Comparison of ENCODE assay signal across 1 cellular context in the genomic region with DNA sequence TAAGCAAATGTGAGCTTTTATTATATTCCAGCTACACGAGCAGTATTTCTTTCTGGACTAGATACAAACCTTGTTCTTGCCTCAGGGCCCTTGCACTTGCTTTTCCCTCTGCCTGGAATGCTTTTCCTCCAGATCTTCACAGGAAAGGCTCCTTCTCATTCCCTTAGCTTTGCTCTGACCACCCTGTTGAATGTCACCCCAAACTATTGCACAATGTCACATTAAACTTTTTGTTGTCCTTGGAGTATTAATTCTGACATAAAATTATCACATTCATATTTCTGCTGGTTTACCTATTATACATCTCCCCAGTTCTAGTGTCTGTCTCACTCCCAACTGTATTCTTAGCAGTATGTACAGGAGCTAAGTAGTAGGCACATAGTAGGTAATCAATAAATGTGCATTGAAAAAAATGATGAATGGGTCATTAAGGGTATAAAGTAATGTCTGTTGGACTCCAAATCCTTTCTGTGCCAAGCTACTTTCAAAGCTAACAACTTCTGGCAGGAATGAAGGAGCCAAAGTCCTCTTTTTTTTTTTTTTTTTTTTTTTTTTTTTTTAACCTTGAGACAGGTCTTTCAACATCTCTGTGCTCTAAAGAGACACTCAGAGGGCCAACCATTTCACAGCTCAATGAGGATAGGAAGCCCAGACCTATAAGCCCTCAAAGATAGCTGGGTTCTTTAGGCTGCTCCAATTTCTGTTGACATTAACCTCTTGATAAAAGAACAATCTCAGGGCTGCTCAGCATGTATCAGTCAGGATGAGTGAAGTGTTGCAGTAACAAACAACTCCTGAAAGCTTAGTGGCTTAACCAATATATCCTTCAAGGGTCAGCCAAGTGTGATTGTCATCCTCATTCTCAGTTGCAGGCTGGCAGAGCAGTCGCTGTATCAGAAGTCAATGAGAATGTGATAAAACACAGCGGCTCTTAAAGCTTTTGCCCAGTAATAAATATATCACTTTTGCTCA.
TF ChIP-seq lines count a peak whose summit lies in the region.

No MANE protein-coding gene starts in this region.

TF ChIP-seq in HepG2, 621 proteins besides CTCF, POLR2A, EP300 and RAD21 (continued from another document):
- TF ChIP-seq ARID3A (IDR thresholded peaks at IDR 0.05; ENCODE audit: low read depth, low read length): no peak
- TF ChIP-seq, protein P1, sequence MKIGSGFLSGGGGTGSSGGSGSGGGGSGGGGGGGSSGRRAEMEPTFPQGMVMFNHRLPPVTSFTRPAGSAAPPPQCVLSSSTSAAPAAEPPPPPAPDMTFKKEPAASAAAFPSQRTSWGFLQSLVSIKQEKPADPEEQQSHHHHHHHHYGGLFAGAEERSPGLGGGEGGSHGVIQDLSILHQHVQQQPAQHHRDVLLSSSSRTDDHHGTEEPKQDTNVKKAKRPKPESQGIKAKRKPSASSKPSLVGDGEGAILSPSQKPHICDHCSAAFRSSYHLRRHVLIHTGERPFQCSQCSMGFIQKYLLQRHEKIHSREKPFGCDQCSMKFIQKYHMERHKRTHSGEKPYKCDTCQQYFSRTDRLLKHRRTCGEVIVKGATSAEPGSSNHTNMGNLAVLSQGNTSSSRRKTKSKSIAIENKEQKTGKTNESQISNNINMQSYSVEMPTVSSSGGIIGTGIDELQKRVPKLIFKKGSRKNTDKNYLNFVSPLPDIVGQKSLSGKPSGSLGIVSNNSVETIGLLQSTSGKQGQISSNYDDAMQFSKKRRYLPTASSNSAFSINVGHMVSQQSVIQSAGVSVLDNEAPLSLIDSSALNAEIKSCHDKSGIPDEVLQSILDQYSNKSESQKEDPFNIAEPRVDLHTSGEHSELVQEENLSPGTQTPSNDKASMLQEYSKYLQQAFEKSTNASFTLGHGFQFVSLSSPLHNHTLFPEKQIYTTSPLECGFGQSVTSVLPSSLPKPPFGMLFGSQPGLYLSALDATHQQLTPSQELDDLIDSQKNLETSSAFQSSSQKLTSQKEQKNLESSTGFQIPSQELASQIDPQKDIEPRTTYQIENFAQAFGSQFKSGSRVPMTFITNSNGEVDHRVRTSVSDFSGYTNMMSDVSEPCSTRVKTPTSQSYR (CRISPR knock-in tag; IDR thresholded peaks at IDR 0.05; ENCODE audit: borderline replicate concordance): no peak
- TF ChIP-seq TFDP2 (CRISPR knock-in tag; IDR thresholded peaks at IDR 0.05): no peak
- TF ChIP-seq EEA1 (CRISPR knock-in tag; IDR thresholded peaks at IDR 0.05; ENCODE audit: borderline replicate concordance): no peak
- TF ChIP-seq FOXK2 (IDR thresholded peaks at IDR 0.05): no peak
- TF ChIP-seq, protein P2, sequence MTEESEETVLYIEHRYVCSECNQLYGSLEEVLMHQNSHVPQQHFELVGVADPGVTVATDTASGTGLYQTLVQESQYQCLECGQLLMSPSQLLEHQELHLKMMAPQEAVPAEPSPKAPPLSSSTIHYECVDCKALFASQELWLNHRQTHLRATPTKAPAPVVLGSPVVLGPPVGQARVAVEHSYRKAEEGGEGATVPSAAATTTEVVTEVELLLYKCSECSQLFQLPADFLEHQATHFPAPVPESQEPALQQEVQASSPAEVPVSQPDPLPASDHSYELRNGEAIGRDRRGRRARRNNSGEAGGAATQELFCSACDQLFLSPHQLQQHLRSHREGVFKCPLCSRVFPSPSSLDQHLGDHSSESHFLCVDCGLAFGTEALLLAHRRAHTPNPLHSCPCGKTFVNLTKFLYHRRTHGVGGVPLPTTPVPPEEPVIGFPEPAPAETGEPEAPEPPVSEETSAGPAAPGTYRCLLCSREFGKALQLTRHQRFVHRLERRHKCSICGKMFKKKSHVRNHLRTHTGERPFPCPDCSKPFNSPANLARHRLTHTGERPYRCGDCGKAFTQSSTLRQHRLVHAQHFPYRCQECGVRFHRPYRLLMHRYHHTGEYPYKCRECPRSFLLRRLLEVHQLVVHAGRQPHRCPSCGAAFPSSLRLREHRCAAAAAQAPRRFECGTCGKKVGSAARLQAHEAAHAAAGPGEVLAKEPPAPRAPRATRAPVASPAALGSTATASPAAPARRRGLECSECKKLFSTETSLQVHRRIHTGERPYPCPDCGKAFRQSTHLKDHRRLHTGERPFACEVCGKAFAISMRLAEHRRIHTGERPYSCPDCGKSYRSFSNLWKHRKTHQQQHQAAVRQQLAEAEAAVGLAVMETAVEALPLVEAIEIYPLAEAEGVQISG (CRISPR knock-in tag; IDR thresholded peaks at IDR 0.05): no peak
- TF ChIP-seq ZKSCAN1 (IDR thresholded peaks at IDR 0.05; ENCODE audit: low read length): peak; percentile 83
- 0 out of 2 replicates have a peak, but pooled peaks have one; percentile 27 for TF ChIP-seq NCOR1 (IDR thresholded peaks at IDR 0.05; ENCODE audit: borderline replicate concordance, low read length)
- no peak for TF ChIP-seq AHR (CRISPR knock-in tag; IDR thresholded peaks at IDR 0.05)
- no peak for TF ChIP-seq ZNF672 (CRISPR knock-in tag; IDR thresholded peaks at IDR 0.05)
- no peak for TF ChIP-seq ZBTB44 (CRISPR knock-in tag; IDR thresholded peaks at IDR 0.05)
- no peak for TF ChIP-seq ZNF766 (CRISPR knock-in tag; IDR thresholded peaks at IDR 0.05; ENCODE audit: borderline replicate concordance)
- no peak for TF ChIP-seq ARNTL (CRISPR knock-in tag; IDR thresholded peaks at IDR 0.05)
- peak; percentile 85 for TF ChIP-seq ZNF12 (CRISPR knock-in tag; IDR thresholded peaks at IDR 0.05)
- no peak for TF ChIP-seq SCMH1 (CRISPR knock-in tag; IDR thresholded peaks at IDR 0.05; ENCODE audit: borderline replicate concordance)
- TF ChIP-seq ZFP37 (CRISPR knock-in tag; IDR thresholded peaks at IDR 0.05; ENCODE audit: borderline replicate concordance): no peak
- no peak for TF ChIP-seq POGZ (CRISPR knock-in tag; IDR thresholded peaks at IDR 0.05)
- TF ChIP-seq RBAK (CRISPR knock-in tag; IDR thresholded peaks at IDR 0.05): peak; percentile 93
- no peak for TF ChIP-seq RFXANK (CRISPR knock-in tag; IDR thresholded peaks at IDR 0.05)
- TF ChIP-seq SMAD3 (CRISPR knock-in tag; IDR thresholded peaks at IDR 0.05): no peak
- TF ChIP-seq ZNF510 (CRISPR knock-in tag; IDR thresholded peaks at IDR 0.05; ENCODE audit: low read depth): no peak
- TF ChIP-seq GZF1 (CRISPR knock-in tag; IDR thresholded peaks at IDR 0.05): no peak
- no peak for TF ChIP-seq ZNF326 (CRISPR knock-in tag; IDR thresholded peaks at IDR 0.05; ENCODE audit: borderline replicate concordance)
- TF ChIP-seq CERS6 (CRISPR knock-in tag; IDR thresholded peaks at IDR 0.05): no peak
- no peak for TF ChIP-seq ARID2 (CRISPR knock-in tag; IDR thresholded peaks at IDR 0.05; ENCODE audit: borderline replicate concordance)
- TF ChIP-seq SIX1 (CRISPR knock-in tag; IDR thresholded peaks at IDR 0.05; ENCODE audit: borderline replicate concordance): no peak
